9 cellular contexts compared by ENCODE assay signal in genomic region chr6:146544783-146545182, GRCh38. TPM values are rescaled to one million over a fixed set of nuclear protein-coding genes. Genes with fewer than 3 reads are reported as not detected.
A peak's percentile ranks its signal among the peaks of the same experiment; 100 is the strongest.
DNase-seq lines count a peak whose midpoint lies in the region; ATAC-seq and TF ChIP-seq lines count a peak whose summit lies in the region.
"Had no signal": no experiment of that assay in that cellular context is flagged by ENCODE, and none has a peak within 500 bp of the region (broad histone marks: within the 10 kb centered on the region; RNA-seq: fewer than 3 reads in every experiment).

No MANE protein-coding gene starts in this region.

- H3K36me3 ChIP-seq in SJCRH30 = peaks cover 2% of the 10 kb centered on the region; the same call in 1 of the 2 replicates
- H3K36me3 ChIP-seq in osteoblast (ENCODE audit: insufficient read depth, low read length) = peaks cover 8% of the 10 kb centered on the region

- TF ChIP-seq CTCF in fibroblast of pulmonary artery (IDR thresholded peaks at IDR 0.05; ENCODE audit: low read length, missing control alignments) (no peak), osteoblast (IDR thresholded peaks at IDR 0.05; ENCODE audit: extremely low read depth, low read depth, low read length) (no peak)

- ATAC-seq in GM21717 (IDR thresholded peaks at IDR 0.05; ENCODE audit: unreplicated experiment) = no peak
- ATAC-seq in esophagus mucosa = no peak
- no peak for ATAC-seq in GM21619 (IDR thresholded peaks at IDR 0.05; ENCODE audit: unreplicated experiment)

- H3K27me3 ChIP-seq in SJCRH30 (no peaks in the 10 kb centered on the region), osteoblast (ENCODE audit: insufficient read depth, low read length) (no peaks in the 10 kb centered on the region)

- peak overlapping the region; percentile 67 for H3K4me3 ChIP-seq in SJCRH30
- peak overlapping the region; percentile 86 for H3K4me3 ChIP-seq in fibroblast of pulmonary artery (replicated peaks; ENCODE audit: low read depth, low read length)
- peak overlapping the region; percentile 86 for H3K4me3 ChIP-seq in osteoblast (ENCODE audit: insufficient read depth, low read length)

- DNase-seq in CD1c-positive myeloid dendritic cell (ENCODE audit: extremely low spot score) (peak; percentile 30), SJCRH30 (no peak), fibroblast of pulmonary artery (ENCODE audit: low read depth) (no peak), osteoblast (ENCODE audit: insufficient read length, low spot score, missing footprints) (no peak), foreskin melanocyte (no peak)
- DNase-seq: activated gamma-delta T cell treated with Interleukin-2 at 50 U/mL for 16 hours had no signal

- H3K27ac ChIP-seq in SJCRH30 (no peak overlapping the region), osteoblast (ENCODE audit: low read depth, low read length) (peak overlapping the region; percentile 86)

- peaks cover 46% of the 10 kb centered on the region for H3K79me2 ChIP-seq in osteoblast (ENCODE audit: insufficient read depth, low read length)

- H2AFZ ChIP-seq in osteoblast (ENCODE audit: low read length) = no peak overlapping the region

- H4K20me1 ChIP-seq in osteoblast (ENCODE audit: insufficient read depth, low read length) = no peaks in the 10 kb centered on the region

- H3K9me3 ChIP-seq in SJCRH30 (replicated peaks) (no peaks in the 10 kb centered on the region), osteoblast (ENCODE audit: low read depth, low read length) (no peaks in the 10 kb centered on the region)

- H3K4me2 ChIP-seq in osteoblast (ENCODE audit: insufficient read depth, low read length) = peak overlapping the region; percentile 87

- H3K4me1 ChIP-seq in SJCRH30 (peaks cover 15% of the 10 kb centered on the region), osteoblast (ENCODE audit: insufficient read depth, low read length) (peaks cover 25% of the 10 kb centered on the region)

RNA-seq across cellular contexts. Expression of gene RAB32, which starts 1.1 kb away (rescaled TPM):
- total RNA-seq in SJCRH30 (2014; rRNA removed; shearing (Covaris generic)) = 12.2 and 12.4 TPM in 2 replicates
- total RNA-seq in osteoblast = 115 and 131 TPM in 2 replicates
- 5.7 TPM for total RNA-seq in esophagus mucosa

RNA-seq across cellular contexts. Expression of gene ADGB, which starts 54.0 kb away (rescaled TPM):
- total RNA-seq in SJCRH30 (2014; rRNA removed; shearing (Covaris generic)) = 0.28 and 0.43 TPM in 2 replicates
- total RNA-seq in osteoblast (under 0.01 TPM in 1 of 2 replicates, not detected in the other), esophagus mucosa (not detected)
